In genomic region chr3:124811441-124811840, GRCh38 we compare ENCODE assay signal across 15 cellular contexts.
DNase-seq lines count a peak whose midpoint lies in the region; ATAC-seq and TF ChIP-seq lines count a peak whose summit lies in the region.
"Had no signal": no experiment of that assay in that cellular context is flagged by ENCODE, and none has a peak within 500 bp of the region (broad histone marks: within the 10 kb centered on the region; RNA-seq: fewer than 3 reads in every experiment).

No MANE protein-coding gene starts in this region.

- no peak for TF ChIP-seq CTCF in GM23338 (conservative IDR thresholded peaks at IDR 0.05; ENCODE audit: low read depth in 2 of 2)
- no peak for TF ChIP-seq CTCF in brain microvascular endothelial cell (IDR thresholded peaks at IDR 0.05; ENCODE audit: low read depth, low read length, missing control alignments)
- no peak for TF ChIP-seq CTCF in stomach (IDR thresholded peaks at IDR 0.05)
- TF ChIP-seq CTCF in dorsolateral prefrontal cortex (IDR thresholded peaks at IDR 0.05 in 54 of 56, conservative IDR thresholded peaks at IDR 0.05 in 2 of 56; ENCODE audit: low read depth in 1 of 56, partially characterized antibody in 56 of 56) = no peak

- ATAC-seq in GM23338 (no peak), right cardiac atrium (peak; percentile 51 to 70)
- ATAC-seq: WTC11 had no signal

- H3K79me2 ChIP-seq in GM23338 (replicated peaks; ENCODE audit: insufficient read depth) = peaks cover 14% of the 10 kb centered on the region
- H3K79me2 ChIP-seq: parathyroid adenoma had no signal

- in situ Hi-C loops in brain microvascular endothelial cell (cut with HindIII; ENCODE audit: low pct_ligation_motif_present, low sequenced_read_pairs) = no loop called here

- TF ChIP-seq POLR2A in stomach (IDR thresholded peaks at IDR 0.05) = no peak

- H3K36me3 Mint-ChIP-seq in GM23338 (ENCODE audit: low read depth) = peaks cover 37% of the 10 kb centered on the region
- no peaks in the 10 kb centered on the region for H3K36me3 Mint-ChIP-seq in CD8-positive, alpha-beta memory T cell
- H3K36me3 Mint-ChIP-seq in CD4-positive, alpha-beta memory T cell = no peaks in the 10 kb centered on the region

- H3K27ac ChIP-seq in GM23338 (ENCODE audit: low read depth) (peak overlapping the region; percentile 80; the same call in 1 of the 2 replicates), brain microvascular endothelial cell (peak overlapping the region; percentile 91), right cardiac atrium (ENCODE audit: low read length) (peak overlapping the region; percentile 93), stomach (peak overlapping the region in 3 of 5 donors; percentile 84 to 88 (median 84)), dorsolateral prefrontal cortex (peak overlapping the region in 26 of 59 donors; percentile 5 to 78 (median 49))
- H3K27ac ChIP-seq in CD8-positive, alpha-beta memory T cell (ENCODE audit: low read depth, low read length) = no peak overlapping the region
- no peak overlapping the region for H3K27ac ChIP-seq in CD4-positive, alpha-beta memory T cell (ENCODE audit: low read depth, low read length)
- H3K27ac ChIP-seq: parathyroid adenoma had no signal

- H3K4me1 ChIP-seq in GM23338 (ENCODE audit: insufficient read depth) (no peaks in the 10 kb centered on the region), right cardiac atrium (ENCODE audit: control insufficient read depth, insufficient read depth, low read length) (peaks cover 20% of the 10 kb centered on the region), stomach (peaks cover 32 to 49% (median 43%) of the 10 kb centered on the region in 4 donors)
- H3K4me1 ChIP-seq in CD8-positive, alpha-beta memory T cell (ENCODE audit: insufficient read depth, low read length) = no peaks in the 10 kb centered on the region
- H3K4me1 ChIP-seq in CD4-positive, alpha-beta memory T cell (ENCODE audit: insufficient read depth, low read length) = no peaks in the 10 kb centered on the region

- no peaks in the 10 kb centered on the region for H3K9me3 Mint-ChIP-seq in GM23338
- H3K9me3 Mint-ChIP-seq in CD8-positive, alpha-beta memory T cell = peaks cover 0 to 2% (median 0%) of the 10 kb centered on the region in 5 donors
- no peaks in the 10 kb centered on the region for H3K9me3 Mint-ChIP-seq in CD4-positive, alpha-beta memory T cell
- H3K9me3 Mint-ChIP-seq: WTC11 had no signal

- TF ChIP-seq EP300 in stomach (IDR thresholded peaks at IDR 0.05) = no peak

- H3K4me3 ChIP-seq in GM23338 (no peak overlapping the region), brain microvascular endothelial cell (ENCODE audit: low read depth, low read length) (no peak overlapping the region), right cardiac atrium (ENCODE audit: low read length) (no peak overlapping the region), stomach (no peak overlapping the region), dorsolateral prefrontal cortex (no peak overlapping the region)
- no peak overlapping the region for H3K4me3 ChIP-seq in CD8-positive, alpha-beta memory T cell (ENCODE audit: low read length)
- no peak overlapping the region for H3K4me3 ChIP-seq in CD4-positive, alpha-beta memory T cell (ENCODE audit: low read length in 2 of 2)

- POLR2A ChIA-PET in CD8-positive, alpha-beta memory T cell (lab: Charles Lee) = no interaction called here
- POLR2A ChIA-PET in CD4-positive, alpha-beta memory T cell (lab: Charles Lee; ENCODE audit: partially characterized antibody) = no interaction called here

- 54% methylated on average over 5 of the region's 5 CpGs for WGBS in right cardiac atrium
- WGBS in stomach, 5 donors = 57 to 86% (median 77%) methylated on average over 5 of the region's 5 CpGs

- CTCF ChIA-PET in CD8-positive, alpha-beta memory T cell (lab: Charles Lee) = no interaction called here
- CTCF ChIA-PET in CD4-positive, alpha-beta memory T cell (lab: Charles Lee; ENCODE audit: partially characterized antibody) = no interaction called here

- no peak overlapping the region for H3K4me3 Mint-ChIP-seq in GM23338
- no peak overlapping the region for H3K4me3 Mint-ChIP-seq in CD8-positive, alpha-beta memory T cell
- H3K4me3 Mint-ChIP-seq in CD4-positive, alpha-beta memory T cell = no peak overlapping the region
- H3K4me3 Mint-ChIP-seq: WTC11 had no signal

- no peak overlapping the region for H3K27ac Mint-ChIP-seq in GM23338
- no peak overlapping the region for H3K27ac Mint-ChIP-seq in CD8-positive, alpha-beta memory T cell
- no peak overlapping the region for H3K27ac Mint-ChIP-seq in CD4-positive, alpha-beta memory T cell

- H3K27me3 Mint-ChIP-seq in GM23338 (ENCODE audit: insufficient read depth, low read depth, poor library complexity) = peaks cover 2% of the 10 kb centered on the region
- H3K27me3 Mint-ChIP-seq in CD8-positive, alpha-beta memory T cell = peaks cover 5 to 10% of the 10 kb centered on the region in 2 donors
- H3K27me3 Mint-ChIP-seq in CD4-positive, alpha-beta memory T cell = peaks cover 9 to 10% of the 10 kb centered on the region in 2 donors

- H3K9me2 ChIP-seq in GM23338 (ENCODE audit: insufficient read depth) = no peaks in the 10 kb centered on the region

- H3K9me3 ChIP-seq in right cardiac atrium (ENCODE audit: control insufficient read depth, low read length) (no peaks in the 10 kb centered on the region), stomach (no peaks in the 10 kb centered on the region)
- no peaks in the 10 kb centered on the region for H3K9me3 ChIP-seq in CD8-positive, alpha-beta memory T cell (ENCODE audit: low read length)
- no peaks in the 10 kb centered on the region for H3K9me3 ChIP-seq in CD4-positive, alpha-beta memory T cell (ENCODE audit: control insufficient read depth in 1 of 2, low read length in 2 of 2)

- no peaks in the 10 kb centered on the region for H3K27me3 ChIP-seq in GM23338 (ENCODE audit: insufficient read depth)
- H3K27me3 ChIP-seq in brain microvascular endothelial cell (replicated peaks) = no peaks in the 10 kb centered on the region
- no peaks in the 10 kb centered on the region for H3K27me3 ChIP-seq in right cardiac atrium (ENCODE audit: control insufficient read depth, insufficient read depth)
- H3K27me3 ChIP-seq in stomach = no peaks in the 10 kb centered on the region
- no peaks in the 10 kb centered on the region for H3K27me3 ChIP-seq in CD8-positive, alpha-beta memory T cell (ENCODE audit: insufficient read depth, low read length, poor library complexity, severe bottlenecking)
- H3K27me3 ChIP-seq in dorsolateral prefrontal cortex = no peaks in the 10 kb centered on the region
- no peaks in the 10 kb centered on the region for H3K27me3 ChIP-seq in CD4-positive, alpha-beta memory T cell (ENCODE audit: insufficient read depth, low read length)

- intact Hi-C loops in right cardiac atrium (cut with DNase I) = no loop called here
- intact Hi-C loops in stomach (cut with DNase I; ENCODE audit: low total_unique reads) = no loop called here
- intact Hi-C loops in dorsolateral prefrontal cortex (cut with DNase I) = no loop called here
- intact Hi-C loops in CD4-positive, alpha-beta memory T cell (cut with micrococcal nuclease) = no loop called here

- H3K4me2 ChIP-seq in GM23338 = no peak overlapping the region

- no peaks in the 10 kb centered on the region; the same call in 2 of the 3 replicates for H3K4me1 Mint-ChIP-seq in GM23338
- H3K4me1 Mint-ChIP-seq in CD8-positive, alpha-beta memory T cell = no peaks in the 10 kb centered on the region
- no peaks in the 10 kb centered on the region for H3K4me1 Mint-ChIP-seq in CD4-positive, alpha-beta memory T cell

- peaks cover 14% of the 10 kb centered on the region for H4K20me1 ChIP-seq in GM23338 (replicated peaks; ENCODE audit: insufficient read depth)

- 0 out of 2 replicates have a peak, but pooled peaks cover 8% of the 10 kb centered on the region for H3F3A ChIP-seq in GM23338 (replicated peaks; ENCODE audit: low read depth)

- H2AFZ ChIP-seq in GM23338 = no peak overlapping the region
- H2AFZ ChIP-seq: parathyroid adenoma had no signal

- DNase-seq in GM23338 (ENCODE audit: low spot score) = no peak
- DNase-seq in brain microvascular endothelial cell = peak; percentile 63
- DNase-seq in right cardiac atrium = peak in 1 of 3 donors; percentile 58
- DNase-seq in stomach = no peak
- DNase-seq in CD8-positive, alpha-beta memory T cell = no peak
- no peak for DNase-seq in dorsolateral prefrontal cortex
- no peak for DNase-seq in CD4-positive, alpha-beta memory T cell
- no peak for DNase-seq in stimulated activated CD4-positive, alpha-beta T cell treated with anti-CD3 and anti-CD28 coated beads, Interleukin-1b, Interleukin-23, amount 100 ng/mL, for 48 hours
- DNase-seq: activated T-cell treated with anti-CD3 and anti-CD28 coated beads, Interleukin-2, amount 50 U/mL, for 48 hours; caudate nucleus; MM.1S; NCI-H510A; SHP77 treated with DMSO at 0.1 percent for 48 hours had no signal

- H3K36me3 ChIP-seq in GM23338 (ENCODE audit: insufficient read depth) (peaks cover 14% of the 10 kb centered on the region; the same call in 1 of the 2 replicates), brain microvascular endothelial cell (replicated peaks) (peaks cover 29% of the 10 kb centered on the region), stomach (peaks cover 0 to 25% (median 6%) of the 10 kb centered on the region in 4 donors)
- H3K36me3 ChIP-seq in CD8-positive, alpha-beta memory T cell (ENCODE audit: insufficient read depth, low read length) = no peaks in the 10 kb centered on the region
- no peaks in the 10 kb centered on the region for H3K36me3 ChIP-seq in CD4-positive, alpha-beta memory T cell (ENCODE audit: insufficient read depth, low read length)

TF ChIP-seq in GM23338, 12 proteins besides CTCF, POLR2A, EP300 and RAD21 (continues in another document):
- TF ChIP-seq EZH2phosphoT487 (IDR thresholded peaks at IDR 0.05; ENCODE audit: unreplicated experiment) (no peak), NANOG (IDR thresholded peaks at IDR 0.05; ENCODE audit: borderline replicate concordance) (no peak), POLR2AphosphoS5 (IDR thresholded peaks at IDR 0.05; ENCODE audit: low read depth) (no peak), ETS1 (IDR thresholded peaks at IDR 0.05) (no peak), ZNF114 (CRISPR knock-in tag; IDR thresholded peaks at IDR 0.05) (no peak), JUNB (IDR thresholded peaks at IDR 0.05; ENCODE audit: unreplicated experiment) (no peak)

Comparison
In these comparisons a context has a peak if more than half of its experiments do, and no peak if none do; other contexts are left out.
1. H3K27ac ChIP-seq: peak in GM23338 (single experiment), brain microvascular endothelial cell (single experiment), right cardiac atrium (single experiment) and stomach (3 of 5); none in CD8-positive, alpha-beta memory T cell (single experiment) and CD4-positive, alpha-beta memory T cell (single experiment).